Comparison of ENCODE assay signal across 1 cellular context in genomic region chr3:112561693-112562529, GRCh38.
TF ChIP-seq lines count a peak whose summit lies in the region.

TSS of gene ATG3 (minus strand) at chr3:112561962. CDS start at chr3:112561528, 434 bp downstream.
TSS of gene SLC35A5 (plus strand) at chr3:112562045. CDS start at chr3:112563404, 1,359 bp downstream.

TF ChIP-seq in SK-N-SH, 30 proteins besides CTCF, POLR2A, EP300 and RAD21 (continued from another document):
- TF ChIP-seq USF2 (IDR thresholded peaks at IDR 0.05; ENCODE audit: borderline replicate concordance, low read depth, low read length) (peak; percentile 100), SIN3A (IDR thresholded peaks at IDR 0.05; ENCODE audit: borderline replicate concordance, low read depth, low read length) (peak; percentile 81), POLR2AphosphoS5 (IDR thresholded peaks at IDR 0.05; ENCODE audit: low read depth, low read length) (peak; percentile 92), NFIC (IDR thresholded peaks at IDR 0.05; ENCODE audit: borderline replicate concordance) (no peak; the same call in 1 of the 2 replicates), MEF2A (IDR thresholded peaks at IDR 0.05; ENCODE audit: borderline replicate concordance, low read depth) (no peak), GATA2 (CRISPR knock-in tag; IDR thresholded peaks at IDR 0.05) (no peak), TCF12 (IDR thresholded peaks at IDR 0.05) (no peak; the same call in 1 of the 2 replicates), IRF3 (IDR thresholded peaks at IDR 0.05; ENCODE audit: low read depth, low read length) (no peak), YY1 (IDR thresholded peaks at IDR 0.05; ENCODE audit: low read depth) (peak; percentile 19; the same call in 1 of the 2 replicates), CHD2 (IDR thresholded peaks at IDR 0.05; ENCODE audit: low read length, partially characterized antibody) (peak; percentile 84)
